ENCODE assay signal across 21 cellular contexts in genomic region chr9:90926920-90927319, GRCh38.
"Had no signal": no experiment of that assay in that cellular context is flagged by ENCODE, and none has a peak within 500 bp of the region (broad histone marks: within the 10 kb centered on the region; RNA-seq: fewer than 3 reads in every experiment).

No MANE protein-coding gene starts in this region.

- H3K4me1 ChIP-seq: adrenal gland, gastroesophageal sphincter, neural progenitor cell had no signal

- H3K4me3 ChIP-seq: adrenal gland, coronary artery, gastroesophageal sphincter, heart left ventricle, lung, neural progenitor cell, upper lobe of left lung had no signal

- H3K36me3 Mint-ChIP-seq: activated naive CD8-positive, alpha-beta T cell; mesothelial cell of epicardium; naive thymus-derived CD8-positive, alpha-beta T cell; neural progenitor cell had no signal

- DNase-seq: activated CD4-positive, alpha-beta T cell treated with anti-CD3 and anti-CD28 coated beads, Interleukin-2, amount 50 U/mL, for 4 hours; activated CD8-positive, alpha-beta memory T cell treated with anti-CD3 and anti-CD28 coated beads for 24 hours; activated CD8-positive, alpha-beta memory T cell treated with anti-CD3 and anti-CD28 coated beads, Interleukin-2, amount 50 U/mL, for 4 hours; activated naive CD4-positive, alpha-beta T cell; activated T-cell treated with anti-CD3 and anti-CD28 coated beads, Interleukin-2, amount 50 U/mL, for 24 hours; adrenal gland; endodermal cell; heart left ventricle; naive thymus-derived CD8-positive, alpha-beta T cell; stimulated activated CD4-positive, alpha-beta T cell treated with anti-CD3 and anti-CD28 coated beads, Interleukin-4, amount 100 ng/mL, for 24 hours; stimulated activated naive CD4-positive, alpha-beta T cell treated with Interleukin-2 at 50 U/mL for 16 hours; T-helper 1 cell; upper lobe of left lung had no signal

- H3K9me3 Mint-ChIP-seq: activated T-cell treated with anti-CD3 and anti-CD28 coated beads, Interleukin-2, amount 50 U/mL, for 24 hours; activated T-helper 2 cell treated with anti-CD3 and anti-CD28 coated beads, Interferon-gamma antibody, Interleukin-2, Interleukin-4, amounts not matched to agents 10 μg/mL and 5 μg/mL and 100 μg/mL, durations not matched to agents 14 hours and 24 hours and 36 hours; endodermal cell; naive thymus-derived CD8-positive, alpha-beta T cell; neural progenitor cell had no signal

- H3K4me2 ChIP-seq: neural progenitor cell had no signal

- H3K4me3 Mint-ChIP-seq: activated naive CD8-positive, alpha-beta T cell; activated T-cell treated with anti-CD3 and anti-CD28 coated beads, Interleukin-2, amount 50 U/mL, for 24 hours; endodermal cell; mesothelial cell of epicardium; naive thymus-derived CD8-positive, alpha-beta T cell; neural progenitor cell had no signal

- H3K27ac ChIP-seq: adrenal gland, coronary artery, gastroesophageal sphincter, heart left ventricle, neural progenitor cell, upper lobe of left lung had no signal

- H3K36me3 ChIP-seq: adrenal gland, gastroesophageal sphincter, heart left ventricle, neural progenitor cell, upper lobe of left lung had no signal

- H3K27me3 ChIP-seq: adrenal gland, heart left ventricle, neural progenitor cell, upper lobe of left lung had no signal

- H3K9ac ChIP-seq: neural progenitor cell had no signal

- H3K9me3 ChIP-seq: adrenal gland, gastroesophageal sphincter, heart left ventricle, upper lobe of left lung had no signal

- H3K27ac Mint-ChIP-seq: activated naive CD8-positive, alpha-beta T cell; activated T-cell treated with anti-CD3 and anti-CD28 coated beads, Interleukin-2, amount 50 U/mL, for 24 hours; activated T-helper 2 cell treated with anti-CD3 and anti-CD28 coated beads, Interferon-gamma antibody, Interleukin-2, Interleukin-4, amounts not matched to agents 10 μg/mL and 5 μg/mL and 100 μg/mL, durations not matched to agents 14 hours and 24 hours and 36 hours; endodermal cell; mesothelial cell of epicardium; naive thymus-derived CD8-positive, alpha-beta T cell; neural progenitor cell had no signal

- H2AFZ ChIP-seq: neural progenitor cell had no signal

- ATAC-seq: gastroesophageal sphincter; heart left ventricle; left lobe of liver; naive thymus-derived CD8-positive, alpha-beta T cell had no signal
